ENCODE assay signal across 8 cellular contexts in genomic region chr1:1858382-1859086, GRCh38. TPM values are rescaled to one million over a fixed set of nuclear protein-coding genes. Genes with fewer than 3 reads are reported as not detected.
DNase-seq lines count a peak whose midpoint lies in the region; ATAC-seq, FAIRE-seq and TF ChIP-seq lines count a peak whose summit lies in the region.

No MANE protein-coding gene starts in this region.

- H3K27ac ChIP-seq in small intestine (ENCODE audit: low read depth in 1 of 2, low read length in 1 of 2): peak overlapping the region; percentile 79 to 84

- DNase-seq in A172 (ENCODE audit: low spot score) (peak; percentile 72), GM12864 (ENCODE audit: low read depth) (no peak), RKO (ENCODE audit: low spot score) (peak; percentile 14), bronchial epithelial cell (ENCODE audit: low read depth) (peak; percentile 54), iPS-NIHi7 (ENCODE audit: extremely low spot score) (peak; percentile 58), small intestine (peak; percentile 97)

- H3K4me1 ChIP-seq in small intestine (ENCODE audit: control insufficient read depth in 2 of 2, insufficient read depth in 1 of 2, low read depth in 1 of 2, low read length in 1 of 2): peaks cover 14 to 21% of the 10 kb centered on the region in 2 donors

- H3K4me3 ChIP-seq in GM12864 (ENCODE audit: low read depth, low read length): no peak overlapping the region
- no peak overlapping the region for H3K4me3 ChIP-seq in bronchial epithelial cell (ENCODE audit: low read depth, low read length)
- no peak overlapping the region for H3K4me3 ChIP-seq in small intestine (ENCODE audit: low read depth in 1 of 2, low read length in 2 of 2)

- WGBS in small intestine, 3 donors: 16 to 33% (median 22%) methylated on average over 9 of the region's 9 CpGs

- H3K36me3 ChIP-seq in bronchial epithelial cell (ENCODE audit: control insufficient read depth, insufficient read depth, low read length) (peaks cover 7% of the 10 kb centered on the region), small intestine (ENCODE audit: control insufficient read depth in 2 of 2, insufficient read depth in 2 of 2, low read length in 2 of 2) (no peaks in the 10 kb centered on the region)

- no peaks in the 10 kb centered on the region for H3K9me3 ChIP-seq in small intestine (ENCODE audit: control insufficient read depth, low read depth)

- TF ChIP-seq CTCF in GM12864 (IDR thresholded peaks at IDR 0.05; ENCODE audit: low read depth, low read length, missing control alignments): peak; percentile 16
- TF ChIP-seq CTCF in bronchial epithelial cell (IDR thresholded peaks at IDR 0.05; ENCODE audit: insufficient read depth, low read length, severe bottlenecking): peak; percentile 23

- no peaks in the 10 kb centered on the region for H3K27me3 ChIP-seq in bronchial epithelial cell (ENCODE audit: control insufficient read depth, insufficient read depth, low read length)
- no peaks in the 10 kb centered on the region for H3K27me3 ChIP-seq in small intestine (ENCODE audit: control insufficient read depth in 2 of 2, insufficient read depth in 2 of 2, low read length in 2 of 2)

- ATAC-seq in HG02610 (IDR thresholded peaks at IDR 0.05; ENCODE audit: unreplicated experiment) (no peak), HG03442 (IDR thresholded peaks at IDR 0.05; ENCODE audit: unreplicated experiment) (no peak)

- FAIRE-seq in bronchial epithelial cell (lab: Jason Lieb, UNC) (no peak), small intestine (lab: Jason Lieb, UNC) (no peak)

RNA-seq across cellular contexts. Expression of gene GNB1, which starts 32.4 kb away (rescaled TPM):
- total RNA-seq in A172 (2014; rRNA removed; shearing (Covaris generic)): 39.2 and 44.0 TPM in 2 replicates
- total RNA-seq in bronchial epithelial cell: 116 and 126 TPM in 2 replicates
- polyA plus RNA-seq in small intestine: 100 to 1,000 TPM; 169 to 214 (median 175) TPM

RNA-seq across cellular contexts. Expression of gene CALML6, which starts 56.5 kb away (rescaled TPM):
- not detected in 2 replicates for total RNA-seq in A172 (2014; rRNA removed; shearing (Covaris generic))
- under 0.01 and 0.77 TPM in 2 replicates for total RNA-seq in bronchial epithelial cell
- under 1 TPM in 1 of 3 donors, not detected in 2; 0.18 TPM for polyA plus RNA-seq in small intestine
